Comparison of ENCODE assay signal across 34 cellular contexts in the genomic region with DNA sequence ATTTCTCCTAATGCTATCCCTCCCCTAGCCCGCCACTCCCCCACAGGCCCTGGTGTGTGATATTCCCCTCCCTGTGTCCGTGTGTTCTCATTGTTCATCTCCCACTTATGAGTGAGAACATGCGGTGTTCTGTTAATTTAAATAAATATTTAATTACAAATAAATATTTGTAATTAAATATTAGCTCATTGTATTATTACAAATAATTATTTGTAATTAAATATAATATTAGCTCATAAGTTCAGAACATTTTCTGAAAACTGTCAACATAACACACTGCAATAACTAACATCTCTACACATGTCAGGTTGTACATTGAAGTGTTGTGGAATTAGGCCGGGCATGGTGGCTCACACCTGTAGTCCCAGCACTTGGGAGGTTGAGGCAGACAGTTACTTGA. TPM values are rescaled to one million over a fixed set of nuclear protein-coding genes. Genes with fewer than 3 reads are reported as not detected.
"Had no signal": no experiment of that assay in that cellular context is flagged by ENCODE, and none has a peak within 500 bp of the region (broad histone marks: within the 10 kb centered on the region; RNA-seq: fewer than 3 reads in every experiment).

No MANE protein-coding gene starts in this region.

- DNase-seq: Karpas-422, Kasumi-1, KG1, MG63, MM.1S, MV-4-11, NCI-H1048, NCI-H1092, NCI-H1092 treated with DMSO at 0.1 percent for 48 hours, NCI-H1105, NCI-H1105 treated with DMSO at 0.1 percent for 48 hours, NCI-H1417, NCI-H1417 treated with DMSO at 0.1 percent for 48 hours, NCI-H1436, NCI-H1436 treated with DMSO at 0.1 percent for 48 hours, NCI-H146, NCI-H1694, NCI-H1694 treated with DMSO at 0.1 percent for 48 hours, NCI-H187, NCI-H187 treated with DMSO at 0.1 percent for 48 hours, NCI-H1930, NCI-H2029, NCI-H2029 treated with DMSO at 0.1 percent for 48 hours, NCI-H2081, NCI-H2081 treated with DMSO at 0.1 percent for 48 hours, NCI-H2107, NCI-H2171, NCI-H2171 treated with DMSO at 0.1 percent for 48 hours, NCI-H2227 treated with DMSO at 0.1 percent for 48 hours, NCI-H226, NCI-H345, NCI-H446, NCI-H446 treated with DMSO at 0.1 percent for 48 hours had no signal

RNA-seq across cellular contexts. Expression of a gene that starts 45.0 kb away (rescaled TPM):
- total RNA-seq: NCI-H460 had no signal
